Comparison of ENCODE assay signal across 8 cellular contexts in genomic region chr2:74481961-74482800, GRCh38. TPM values are rescaled to one million over a fixed set of nuclear protein-coding genes. Genes with fewer than 3 reads are reported as not detected.
A peak's percentile ranks its signal among the peaks of the same experiment; 100 is the strongest.
DNase-seq lines count a peak whose midpoint lies in the region; ATAC-seq and TF ChIP-seq lines count a peak whose summit lies in the region.

No MANE protein-coding gene starts in this region.

- peak overlapping the region; percentile 99 for H3K4me3 ChIP-seq in fibroblast of villous mesenchyme (ENCODE audit: low read depth, low read length)

- POLR2A ChIA-PET in activated CD8-positive, alpha-beta T cell treated with anti-CD3 and anti-CD28 coated beads, Interleukin-2, amount 10 ng/mL, durations not matched to agents 7 days and 5 days (lab: Charles Lee), result interaction anchor here (0.6 to 4.1 kb wide), 17 partner anchors 8 to 355 kb away, joined by 3 to 39 read pairs (median 5); partner anchors contain the start of genes AUP1, DQX1, HTRA2 and INO80B

- peak; percentile 71 for DNase-seq in NCI-H748 (lab: John Stamatoyannopoulos, UW; ENCODE audit: unreplicated experiment)
- DNase-seq in NCI-H748 treated with DMSO at 0.1 percent for 48 hours (lab: John Stamatoyannopoulos, UW), result no peak
- DNase-seq in HFFc6, result no peak
- peak; percentile 7 for DNase-seq in NCI-H128 (lab: John Stamatoyannopoulos, UW; ENCODE audit: unreplicated experiment)
- peak; percentile 71 for DNase-seq in activated CD8-positive, alpha-beta T cell treated with anti-CD3 and anti-CD28 coated beads, Interleukin-2, amount 10 ng/mL, durations not matched to agents 7 days and 5 days
- DNase-seq in fibroblast of villous mesenchyme (ENCODE audit: low read depth), result peak; percentile 33
- DNase-seq in omental fat pad (ENCODE audit: low spot score), result no peak
- no peak for DNase-seq in NCI-H2029 (lab: John Stamatoyannopoulos, UW)

- H3K4me3 Mint-ChIP-seq in HFFc6, result peak overlapping the region; percentile 94
- H3K4me3 Mint-ChIP-seq in activated CD8-positive, alpha-beta T cell treated with anti-CD3 and anti-CD28 coated beads, Interleukin-2, amount 10 ng/mL, durations not matched to agents 7 days and 5 days, result peak overlapping the region; percentile 100

- peaks cover 24% of the 10 kb centered on the region for H3K36me3 Mint-ChIP-seq in HFFc6 (ENCODE audit: low read depth)
- H3K36me3 Mint-ChIP-seq in activated CD8-positive, alpha-beta T cell treated with anti-CD3 and anti-CD28 coated beads, Interleukin-2, amount 10 ng/mL, durations not matched to agents 7 days and 5 days (ENCODE audit: low read depth), result peaks cover 48% of the 10 kb centered on the region

- peaks cover 1% of the 10 kb centered on the region; the same call in 1 of the 2 replicates for H3K27me3 Mint-ChIP-seq in HFFc6 (ENCODE audit: insufficient read depth)
- no peaks in the 10 kb centered on the region for H3K27me3 Mint-ChIP-seq in activated CD8-positive, alpha-beta T cell treated with anti-CD3 and anti-CD28 coated beads, Interleukin-2, amount 10 ng/mL, durations not matched to agents 7 days and 5 days (ENCODE audit: low read depth)

- CTCF ChIA-PET in activated CD8-positive, alpha-beta T cell treated with anti-CD3 and anti-CD28 coated beads, Interleukin-2, amount 10 ng/mL, durations not matched to agents 7 days and 5 days (lab: Charles Lee), result interaction anchor here (0.7 to 7.0 kb wide), 26 partner anchors 10 to 111 kb away, joined by 3 to 101 read pairs (median 7); partner anchors contain the start of genes AUP1, DQX1, HTRA2 and INO80B

- no peaks in the 10 kb centered on the region for H3K9me3 Mint-ChIP-seq in HFFc6
- H3K9me3 Mint-ChIP-seq in activated CD8-positive, alpha-beta T cell treated with anti-CD3 and anti-CD28 coated beads, Interleukin-2, amount 10 ng/mL, durations not matched to agents 7 days and 5 days (ENCODE audit: insufficient read depth), result no peaks in the 10 kb centered on the region

- H3K27ac Mint-ChIP-seq in HFFc6, result peak overlapping the region; percentile 89
- H3K27ac Mint-ChIP-seq in activated CD8-positive, alpha-beta T cell treated with anti-CD3 and anti-CD28 coated beads, Interleukin-2, amount 10 ng/mL, durations not matched to agents 7 days and 5 days, result peak overlapping the region; percentile 100

- peaks cover 32% of the 10 kb centered on the region for H3K4me1 Mint-ChIP-seq in HFFc6 (ENCODE audit: low read depth)
- H3K4me1 Mint-ChIP-seq in activated CD8-positive, alpha-beta T cell treated with anti-CD3 and anti-CD28 coated beads, Interleukin-2, amount 10 ng/mL, durations not matched to agents 7 days and 5 days (ENCODE audit: low read depth), result peaks cover 45% of the 10 kb centered on the region

- peak; percentile 56 for ATAC-seq in activated CD8-positive, alpha-beta T cell treated with anti-CD3 and anti-CD28 coated beads, Interleukin-2, amount 10 ng/mL, durations not matched to agents 7 days and 5 days
- ATAC-seq in omental fat pad (ENCODE audit: low FRiP score), result peak; percentile 66

- TF ChIP-seq CTCF in HFFc6 (IDR thresholded peaks at IDR 0.05) (no peak), fibroblast of villous mesenchyme (IDR thresholded peaks at IDR 0.05; ENCODE audit: insufficient read depth, low read depth, low read length) (no peak), omental fat pad (IDR thresholded peaks at IDR 0.05) (no peak)

RNA-seq across cellular contexts. Expression of gene CCDC142, which starts 0.6 kb away (rescaled TPM):
- 10 to 100 TPM in 4 of 6 experiments, 1 to 10 TPM in 2; 8.5 to 11.1 (median 10.2) TPM for total RNA-seq in HFFc6 (2021; fragmentation: NEBNext Ultra II Directional; extraction: Animal tissue kit (Norgen Biotek cat#: 25700))
- total RNA-seq in activated CD8-positive, alpha-beta T cell treated with anti-CD3 and anti-CD28 coated beads, Interleukin-2, amount 10 ng/mL, durations not matched to agents 7 days and 5 days, result 10 to 100 TPM; 22.5 to 26.7 TPM
- total RNA-seq in fibroblast of villous mesenchyme (27.2 and 29.6 TPM in 2 replicates), omental fat pad (10 to 100 TPM in 3 of 4 donors, 1 to 10 TPM in 1; 7.4 to 31.6 (median 27.3) TPM)

RNA-seq across cellular contexts. Expression of gene TTC31, which starts 0.7 kb away (rescaled TPM):
- 10 to 100 TPM; 14.3 to 17.4 (median 16.7) TPM for total RNA-seq in HFFc6 (2021; fragmentation: NEBNext Ultra II Directional; extraction: Animal tissue kit (Norgen Biotek cat#: 25700))
- 10 to 100 TPM; 38.3 to 40.0 TPM for total RNA-seq in activated CD8-positive, alpha-beta T cell treated with anti-CD3 and anti-CD28 coated beads, Interleukin-2, amount 10 ng/mL, durations not matched to agents 7 days and 5 days
- total RNA-seq in fibroblast of villous mesenchyme (8.6 and 14.8 TPM in 2 replicates), omental fat pad (10 to 100 TPM; 16.8 to 25.7 (median 22.1) TPM)

RNA-seq across cellular contexts. Expression of gene MRPL53, which starts 9.7 kb away (rescaled TPM):
- 100 to 1,000 TPM in 2 of 6 experiments, 10 to 100 TPM in 4; 74.5 to 120 (median 97.7) TPM for total RNA-seq in HFFc6 (2021; fragmentation: NEBNext Ultra II Directional; extraction: Animal tissue kit (Norgen Biotek cat#: 25700))
- total RNA-seq in activated CD8-positive, alpha-beta T cell treated with anti-CD3 and anti-CD28 coated beads, Interleukin-2, amount 10 ng/mL, durations not matched to agents 7 days and 5 days, result 10 to 100 TPM; 95.7 to 96.2 TPM
- total RNA-seq in fibroblast of villous mesenchyme (21.2 and 23.5 TPM in 2 replicates), omental fat pad (10 to 100 TPM; 33.3 to 44.6 (median 36.9) TPM)

RNA-seq across cellular contexts. Expression of gene MOGS, which starts 17.0 kb away (rescaled TPM):
- 10 to 100 TPM; 51.4 to 68.9 (median 62.5) TPM for total RNA-seq in HFFc6 (2021; fragmentation: NEBNext Ultra II Directional; extraction: Animal tissue kit (Norgen Biotek cat#: 25700))
- 10 to 100 TPM; 52.4 to 56.3 TPM for total RNA-seq in activated CD8-positive, alpha-beta T cell treated with anti-CD3 and anti-CD28 coated beads, Interleukin-2, amount 10 ng/mL, durations not matched to agents 7 days and 5 days
- total RNA-seq in fibroblast of villous mesenchyme (52.2 and 62.2 TPM in 2 replicates), omental fat pad (10 to 100 TPM; 31.8 to 43.0 (median 40.4) TPM)

RNA-seq across cellular contexts. Expression of gene LBX2, which starts 17.2 kb away (rescaled TPM):
- 1 to 10 TPM in 3 of 6 experiments, under 1 TPM in 3; 0.21 to 1.8 (median 1.2) TPM for total RNA-seq in HFFc6 (2021; fragmentation: NEBNext Ultra II Directional; extraction: Animal tissue kit (Norgen Biotek cat#: 25700))
- total RNA-seq in activated CD8-positive, alpha-beta T cell treated with anti-CD3 and anti-CD28 coated beads, Interleukin-2, amount 10 ng/mL, durations not matched to agents 7 days and 5 days, result under 1 TPM; 0.32 to 0.68 TPM
- total RNA-seq in fibroblast of villous mesenchyme (1.3 and 2.9 TPM in 2 replicates), omental fat pad (1 to 10 TPM in 3 of 4 donors, under 1 TPM in 1; 0.79 to 5.6 (median 1.3) TPM)

Comparison
In these comparisons a context has a peak if more than half of its experiments do, and no peak if none do; other contexts are left out.
1. DNase-seq: peak in NCI-H748 (single experiment), NCI-H128 (single experiment), activated CD8-positive, alpha-beta T cell treated with anti-CD3 and anti-CD28 coated beads, Interleukin-2, amount 10 ng/mL, durations not matched to agents 7 days and 5 days (single experiment) and fibroblast of villous mesenchyme (single experiment); none in NCI-H748 treated with DMSO at 0.1 percent for 48 hours (single experiment), HFFc6 (single experiment), omental fat pad (single experiment) and NCI-H2029 (single experiment).